Comparison of ENCODE assay signal across 2 cellular contexts in the genomic region with DNA sequence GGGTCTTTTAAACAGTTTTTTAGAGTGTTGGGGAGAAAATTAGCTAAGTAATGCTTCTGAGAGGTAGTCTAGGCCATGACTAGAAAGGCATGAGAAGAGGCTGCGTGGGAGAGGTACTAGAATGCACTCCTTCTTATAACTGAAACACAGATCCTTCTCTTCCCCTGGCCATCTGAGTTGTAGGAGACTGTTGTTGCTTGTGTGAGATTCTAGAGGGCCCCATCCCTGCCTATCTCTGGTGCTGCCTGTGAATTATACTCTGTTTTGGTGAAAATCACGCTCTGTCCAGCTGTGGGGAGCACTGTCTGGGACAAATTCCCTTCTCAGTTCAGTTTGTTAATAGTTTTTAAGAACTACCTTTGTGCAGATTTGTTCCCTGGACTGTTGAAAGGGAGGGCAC.
TF ChIP-seq lines count a peak whose summit lies in the region.

No MANE protein-coding gene starts in this region.

TF ChIP-seq in SK-N-SH, 30 proteins besides CTCF, POLR2A, EP300 and RAD21 (continued from another document):
- TF ChIP-seq TAF1 (IDR thresholded peaks at IDR 0.05; ENCODE audit: borderline replicate concordance, low read depth, low read length) (no peak), GATA2 (CRISPR knock-in tag; IDR thresholded peaks at IDR 0.05) (no peak), MXI1 (IDR thresholded peaks at IDR 0.05; ENCODE audit: low read depth, low read length) (no peak), YY1 (IDR thresholded peaks at IDR 0.05; ENCODE audit: low read depth) (no peak), RCOR1 (IDR thresholded peaks at IDR 0.05; ENCODE audit: low read length) (no peak), FOSL2 (IDR thresholded peaks at IDR 0.05; ENCODE audit: borderline replicate concordance, low read depth) (no peak), ELF1 (IDR thresholded peaks at IDR 0.05) (no peak), FOXM1 (IDR thresholded peaks at IDR 0.05; ENCODE audit: low read depth) (no peak), RXRA (IDR thresholded peaks at IDR 0.05; ENCODE audit: borderline replicate concordance, low read depth) (no peak)
- TF ChIP-seq, protein P1, sequence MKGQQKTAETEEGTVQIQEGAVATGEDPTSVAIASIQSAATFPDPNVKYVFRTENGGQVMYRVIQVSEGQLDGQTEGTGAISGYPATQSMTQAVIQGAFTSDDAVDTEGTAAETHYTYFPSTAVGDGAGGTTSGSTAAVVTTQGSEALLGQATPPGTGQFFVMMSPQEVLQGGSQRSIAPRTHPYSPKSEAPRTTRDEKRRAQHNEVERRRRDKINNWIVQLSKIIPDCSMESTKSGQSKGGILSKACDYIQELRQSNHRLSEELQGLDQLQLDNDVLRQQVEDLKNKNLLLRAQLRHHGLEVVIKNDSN (IDR thresholded peaks at IDR 0.05; ENCODE audit: borderline replicate concordance, low read depth) = no peak
TF ChIP-seq in SK-N-SH: peak in this region for 0.

TF ChIP-seq in SK-N-SH treated with all-trans-retinoic acid at 6 μM for 48 hours, 23 proteins besides CTCF, POLR2A, EP300 and RAD21 (continued from another document):
- TF ChIP-seq, protein P2, sequence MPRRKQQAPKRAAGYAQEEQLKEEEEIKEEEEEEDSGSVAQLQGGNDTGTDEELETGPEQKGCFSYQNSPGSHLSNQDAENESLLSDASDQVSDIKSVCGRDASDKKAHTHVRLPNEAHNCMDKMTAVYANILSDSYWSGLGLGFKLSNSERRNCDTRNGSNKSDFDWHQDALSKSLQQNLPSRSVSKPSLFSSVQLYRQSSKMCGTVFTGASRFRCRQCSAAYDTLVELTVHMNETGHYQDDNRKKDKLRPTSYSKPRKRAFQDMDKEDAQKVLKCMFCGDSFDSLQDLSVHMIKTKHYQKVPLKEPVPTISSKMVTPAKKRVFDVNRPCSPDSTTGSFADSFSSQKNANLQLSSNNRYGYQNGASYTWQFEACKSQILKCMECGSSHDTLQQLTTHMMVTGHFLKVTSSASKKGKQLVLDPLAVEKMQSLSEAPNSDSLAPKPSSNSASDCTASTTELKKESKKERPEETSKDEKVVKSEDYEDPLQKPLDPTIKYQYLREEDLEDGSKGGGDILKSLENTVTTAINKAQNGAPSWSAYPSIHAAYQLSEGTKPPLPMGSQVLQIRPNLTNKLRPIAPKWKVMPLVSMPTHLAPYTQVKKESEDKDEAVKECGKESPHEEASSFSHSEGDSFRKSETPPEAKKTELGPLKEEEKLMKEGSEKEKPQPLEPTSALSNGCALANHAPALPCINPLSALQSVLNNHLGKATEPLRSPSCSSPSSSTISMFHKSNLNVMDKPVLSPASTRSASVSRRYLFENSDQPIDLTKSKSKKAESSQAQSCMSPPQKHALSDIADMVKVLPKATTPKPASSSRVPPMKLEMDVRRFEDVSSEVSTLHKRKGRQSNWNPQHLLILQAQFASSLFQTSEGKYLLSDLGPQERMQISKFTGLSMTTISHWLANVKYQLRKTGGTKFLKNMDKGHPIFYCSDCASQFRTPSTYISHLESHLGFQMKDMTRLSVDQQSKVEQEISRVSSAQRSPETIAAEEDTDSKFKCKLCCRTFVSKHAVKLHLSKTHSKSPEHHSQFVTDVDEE (CRISPR knock-in tag; IDR thresholded peaks at IDR 0.05) = no peak
- no peak for TF ChIP-seq ZFP30 (CRISPR knock-in tag; IDR thresholded peaks at IDR 0.05)
- TF ChIP-seq, protein P3, sequence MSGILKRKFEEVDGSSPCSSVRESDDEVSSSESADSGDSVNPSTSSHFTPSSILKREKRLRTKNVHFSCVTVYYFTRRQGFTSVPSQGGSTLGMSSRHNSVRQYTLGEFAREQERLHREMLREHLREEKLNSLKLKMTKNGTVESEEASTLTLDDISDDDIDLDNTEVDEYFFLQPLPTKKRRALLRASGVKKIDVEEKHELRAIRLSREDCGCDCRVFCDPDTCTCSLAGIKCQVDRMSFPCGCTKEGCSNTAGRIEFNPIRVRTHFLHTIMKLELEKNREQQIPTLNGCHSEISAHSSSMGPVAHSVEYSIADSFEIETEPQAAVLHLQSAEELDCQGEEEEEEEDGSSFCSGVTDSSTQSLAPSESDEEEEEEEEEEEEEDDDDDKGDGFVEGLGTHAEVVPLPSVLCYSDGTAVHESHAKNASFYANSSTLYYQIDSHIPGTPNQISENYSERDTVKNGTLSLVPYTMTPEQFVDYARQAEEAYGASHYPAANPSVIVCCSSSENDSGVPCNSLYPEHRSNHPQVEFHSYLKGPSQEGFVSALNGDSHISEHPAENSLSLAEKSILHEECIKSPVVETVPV (CRISPR knock-in tag; IDR thresholded peaks at IDR 0.05) = no peak
- TF ChIP-seq ZC3H10 (CRISPR knock-in tag; IDR thresholded peaks at IDR 0.05) = no peak
- TF ChIP-seq ZFP3 (CRISPR knock-in tag; IDR thresholded peaks at IDR 0.05) = no peak
- TF ChIP-seq ESRRG (CRISPR knock-in tag; IDR thresholded peaks at IDR 0.05) = no peak
- TF ChIP-seq TCF4 (CRISPR knock-in tag; IDR thresholded peaks at IDR 0.05; ENCODE audit: borderline replicate concordance) = no peak
- TF ChIP-seq GLIS3 (CRISPR knock-in tag; IDR thresholded peaks at IDR 0.05) = no peak
- no peak for TF ChIP-seq ARNTL (CRISPR knock-in tag; IDR thresholded peaks at IDR 0.05; ENCODE audit: borderline replicate concordance, low read depth)
- TF ChIP-seq OSR1 (CRISPR knock-in tag; IDR thresholded peaks at IDR 0.05) = no peak
- TF ChIP-seq PATZ1 (CRISPR knock-in tag; IDR thresholded peaks at IDR 0.05; ENCODE audit: borderline replicate concordance) = no peak
- no peak for TF ChIP-seq PPARA (CRISPR knock-in tag; IDR thresholded peaks at IDR 0.05; ENCODE audit: borderline replicate concordance)
- TF ChIP-seq CREB5 (CRISPR knock-in tag; IDR thresholded peaks at IDR 0.05; ENCODE audit: low read depth) = no peak
- TF ChIP-seq ZNF8 (CRISPR knock-in tag; IDR thresholded peaks at IDR 0.05) = no peak
